ENCODE assay signal across 19 cellular contexts in genomic region chr5:149724884-149725283, GRCh38. TPM values are rescaled to one million over a fixed set of nuclear protein-coding genes. Genes with fewer than 3 reads are reported as not detected.
DNase-seq lines count a peak whose midpoint lies in the region; ATAC-seq and TF ChIP-seq lines count a peak whose summit lies in the region.
"Had no signal": no experiment of that assay in that cellular context is flagged by ENCODE, and none has a peak within 500 bp of the region (broad histone marks: within the 10 kb centered on the region; RNA-seq: fewer than 3 reads in every experiment).

No MANE protein-coding gene starts in this region.

- CTCF ChIA-PET in activated CD8-positive, alpha-beta T cell treated with anti-CD3 and anti-CD28 coated beads for 36 hours (lab: Charles Lee) = interaction anchor here (0.9 to 2.3 kb wide), 5 partner anchors 58 to 282 kb away, joined by 3 to 7 read pairs (median 6); no protein-coding TSS in a partner anchor

- H3K36me3 Mint-ChIP-seq in activated CD4-positive, alpha-beta T cell treated with anti-CD3 and anti-CD28 coated beads, Interleukin-2, amount 10 ng/mL, durations not matched to agents 24 days and 14 days (ENCODE audit: low read depth) = no peaks in the 10 kb centered on the region
- H3K36me3 Mint-ChIP-seq in activated CD8-positive, alpha-beta T cell treated with anti-CD3 and anti-CD28 coated beads for 36 hours (ENCODE audit: low read depth) = no peaks in the 10 kb centered on the region
- H3K36me3 Mint-ChIP-seq in CD14-positive monocyte = no peaks in the 10 kb centered on the region
- H3K36me3 Mint-ChIP-seq: naive B cell, T-cell had no signal

- peak overlapping the region; percentile 5 for H3K27ac Mint-ChIP-seq in activated CD4-positive, alpha-beta T cell treated with anti-CD3 and anti-CD28 coated beads, Interleukin-2, amount 10 ng/mL, durations not matched to agents 24 days and 14 days
- H3K27ac Mint-ChIP-seq in activated CD8-positive, alpha-beta T cell treated with anti-CD3 and anti-CD28 coated beads for 36 hours = peak overlapping the region; percentile 74
- no peak overlapping the region for H3K27ac Mint-ChIP-seq in CD14-positive monocyte
- H3K27ac Mint-ChIP-seq: naive B cell had no signal

- no peaks in the 10 kb centered on the region for H3K9me3 Mint-ChIP-seq in activated CD4-positive, alpha-beta T cell treated with anti-CD3 and anti-CD28 coated beads, Interleukin-2, amount 10 ng/mL, durations not matched to agents 24 days and 14 days
- H3K9me3 Mint-ChIP-seq in activated CD8-positive, alpha-beta T cell treated with anti-CD3 and anti-CD28 coated beads for 36 hours = no peaks in the 10 kb centered on the region
- no peaks in the 10 kb centered on the region for H3K9me3 Mint-ChIP-seq in CD14-positive monocyte
- H3K9me3 Mint-ChIP-seq: naive B cell, T-cell had no signal

- no peak for DNase-seq in activated CD4-positive, alpha-beta T cell treated with anti-CD3 and anti-CD28 coated beads, Interleukin-2, amount 10 ng/mL, durations not matched to agents 24 days and 14 days
- no peak for DNase-seq in activated CD4-positive, alpha-beta T cell treated with anti-CD3 and anti-CD28 coated beads, Interleukin-2, amount 50 U/mL, for 1 hour
- DNase-seq in DMS 273 (lab: John Stamatoyannopoulos, UW; ENCODE audit: unreplicated experiment) (peak; percentile 69), fibroblast of mammary gland (ENCODE audit: low read depth) (peak; percentile 27), SHP77 (lab: John Stamatoyannopoulos, UW) (no peak), SW 1271 (lab: John Stamatoyannopoulos, UW) (no peak), CD14-positive monocyte (ENCODE audit: low spot score) (no peak)
- no peak for DNase-seq in activated CD8-positive, alpha-beta T cell treated with anti-CD3 and anti-CD28 coated beads for 36 hours
- DNase-seq: activated CD4-positive, alpha-beta T cell treated with anti-CD3 and anti-CD28 coated beads, Interleukin-2, amount 50 U/mL, for 48 hours; aorta; effector CD8-positive, alpha-beta T cell; hippocampal formation; NCI-H1436; NCI-H2171; right cardiac atrium; SHP77 treated with DMSO at 0.1 percent for 48 hours; T-cell had no signal

- intact Hi-C loops in activated CD4-positive, alpha-beta T cell treated with anti-CD3 and anti-CD28 coated beads, Interleukin-2, amount 10 ng/mL, durations not matched to agents 24 days and 14 days (cut with micrococcal nuclease) = no loop called here
- intact Hi-C loops in activated CD8-positive, alpha-beta T cell treated with anti-CD3 and anti-CD28 coated beads for 36 hours (cut with micrococcal nuclease) = no loop called here
- intact Hi-C loops in CD14-positive monocyte (cut with micrococcal nuclease) = no loop called here

- H3K27me3 Mint-ChIP-seq in activated CD4-positive, alpha-beta T cell treated with anti-CD3 and anti-CD28 coated beads, Interleukin-2, amount 10 ng/mL, durations not matched to agents 24 days and 14 days = peaks cover 13% of the 10 kb centered on the region
- peaks cover 2% of the 10 kb centered on the region for H3K27me3 Mint-ChIP-seq in activated CD8-positive, alpha-beta T cell treated with anti-CD3 and anti-CD28 coated beads for 36 hours
- peaks cover 0 to 3% (median 2%) of the 10 kb centered on the region in 3 donors for H3K27me3 Mint-ChIP-seq in CD14-positive monocyte (ENCODE audit: low read depth in 3 of 3)

- H3K4me3 ChIP-seq in fibroblast of mammary gland (ENCODE audit: control insufficient read depth, low read depth, low read length) = no peak overlapping the region
- H3K4me3 ChIP-seq: BLaER1 had no signal

- POLR2A ChIA-PET in activated CD8-positive, alpha-beta T cell treated with anti-CD3 and anti-CD28 coated beads for 36 hours (lab: Charles Lee) = interaction anchor here (0.5 kb wide), 1 partner anchor 64 kb away, joined by 3 read pairs; no protein-coding TSS in a partner anchor

- no peak overlapping the region for H3K4me3 Mint-ChIP-seq in activated CD4-positive, alpha-beta T cell treated with anti-CD3 and anti-CD28 coated beads, Interleukin-2, amount 10 ng/mL, durations not matched to agents 24 days and 14 days
- H3K4me3 Mint-ChIP-seq in activated CD8-positive, alpha-beta T cell treated with anti-CD3 and anti-CD28 coated beads for 36 hours = no peak overlapping the region
- H3K4me3 Mint-ChIP-seq in CD14-positive monocyte = no peak overlapping the region
- H3K4me3 Mint-ChIP-seq: T-cell had no signal

- ATAC-seq in activated CD8-positive, alpha-beta T cell treated with anti-CD3 and anti-CD28 coated beads for 36 hours = no peak
- ATAC-seq: right cardiac atrium had no signal

- no peak for TF ChIP-seq CTCF in activated CD8-positive, alpha-beta T cell treated with anti-CD3 and anti-CD28 coated beads for 36 hours (IDR thresholded peaks at IDR 0.05)
- no peak for TF ChIP-seq CTCF in fibroblast of mammary gland (conservative IDR thresholded peaks at IDR 0.05; ENCODE audit: control insufficient read depth, insufficient read depth, low read depth, low read length)
- no peak for TF ChIP-seq CTCF in CD14-positive monocyte (IDR thresholded peaks at IDR 0.05)

- peaks cover 13% of the 10 kb centered on the region for H3K4me1 Mint-ChIP-seq in activated CD4-positive, alpha-beta T cell treated with anti-CD3 and anti-CD28 coated beads, Interleukin-2, amount 10 ng/mL, durations not matched to agents 24 days and 14 days
- peaks cover 13% of the 10 kb centered on the region for H3K4me1 Mint-ChIP-seq in activated CD8-positive, alpha-beta T cell treated with anti-CD3 and anti-CD28 coated beads for 36 hours (ENCODE audit: low read depth)
- peaks cover 26% of the 10 kb centered on the region for H3K4me1 Mint-ChIP-seq in CD14-positive monocyte

RNA-seq across cellular contexts. Expression of gene PPARGC1B, which starts 5.2 kb away (rescaled TPM):
- 10.5 and 10.6 TPM in 2 replicates for total RNA-seq in activated CD4-positive, alpha-beta T cell treated with anti-CD3 and anti-CD28 coated beads, Interleukin-2, amount 10 ng/mL, durations not matched to agents 24 days and 14 days
- total RNA-seq in activated CD8-positive, alpha-beta T cell treated with anti-CD3 and anti-CD28 coated beads for 36 hours = 1 to 10 TPM; 6.8 to 7.1 TPM
- polyA plus RNA-seq in CD14-positive monocyte = 1 to 10 TPM in 1 of 2 donors, under 1 TPM in 1; 0.67 to 2.0 TPM

Comparison
In these comparisons a context has a peak if more than half of its experiments do, and no peak if none do; other contexts are left out.
1. DNase-seq: peak in DMS 273 (single experiment) and fibroblast of mammary gland (single experiment); none in activated CD4-positive, alpha-beta T cell treated with anti-CD3 and anti-CD28 coated beads, Interleukin-2, amount 10 ng/mL, durations not matched to agents 24 days and 14 days (single experiment), activated CD4-positive, alpha-beta T cell treated with anti-CD3 and anti-CD28 coated beads, Interleukin-2, amount 50 U/mL, for 1 hour (single experiment), activated CD8-positive, alpha-beta T cell treated with anti-CD3 and anti-CD28 coated beads for 36 hours (single experiment), SHP77 (0 of 2), SW 1271 (0 of 2) and CD14-positive monocyte (single experiment).
2. H3K27ac Mint-ChIP-seq: peak in activated CD4-positive, alpha-beta T cell treated with anti-CD3 and anti-CD28 coated beads, Interleukin-2, amount 10 ng/mL, durations not matched to agents 24 days and 14 days (single experiment) and activated CD8-positive, alpha-beta T cell treated with anti-CD3 and anti-CD28 coated beads for 36 hours (single experiment); none in CD14-positive monocyte (0 of 7).